7 cellular contexts compared by ENCODE assay signal in genomic region chr17:10075919-10076318, GRCh38.
"Had no signal": no experiment of that assay in that cellular context is flagged by ENCODE, and none has a peak within 500 bp of the region (broad histone marks: within the 10 kb centered on the region; RNA-seq: fewer than 3 reads in every experiment).

No MANE protein-coding gene starts in this region.

- DNase-seq: H9, HCEC 1CT, HFFc6 had no signal

- H3K4me3 Mint-ChIP-seq: GM23338, H9, HFFc6, IgD-negative memory B cell had no signal

- H3K27ac Mint-ChIP-seq: GM23338, H9, HFFc6, IgD-negative memory B cell had no signal

- H3K4me3 ChIP-seq: GM23338 had no signal

- H3K27ac ChIP-seq: HL-60 had no signal

- ATAC-seq: GM23338, HepG2 had no signal
